13 cellular contexts compared by ENCODE assay signal in the genomic region with DNA sequence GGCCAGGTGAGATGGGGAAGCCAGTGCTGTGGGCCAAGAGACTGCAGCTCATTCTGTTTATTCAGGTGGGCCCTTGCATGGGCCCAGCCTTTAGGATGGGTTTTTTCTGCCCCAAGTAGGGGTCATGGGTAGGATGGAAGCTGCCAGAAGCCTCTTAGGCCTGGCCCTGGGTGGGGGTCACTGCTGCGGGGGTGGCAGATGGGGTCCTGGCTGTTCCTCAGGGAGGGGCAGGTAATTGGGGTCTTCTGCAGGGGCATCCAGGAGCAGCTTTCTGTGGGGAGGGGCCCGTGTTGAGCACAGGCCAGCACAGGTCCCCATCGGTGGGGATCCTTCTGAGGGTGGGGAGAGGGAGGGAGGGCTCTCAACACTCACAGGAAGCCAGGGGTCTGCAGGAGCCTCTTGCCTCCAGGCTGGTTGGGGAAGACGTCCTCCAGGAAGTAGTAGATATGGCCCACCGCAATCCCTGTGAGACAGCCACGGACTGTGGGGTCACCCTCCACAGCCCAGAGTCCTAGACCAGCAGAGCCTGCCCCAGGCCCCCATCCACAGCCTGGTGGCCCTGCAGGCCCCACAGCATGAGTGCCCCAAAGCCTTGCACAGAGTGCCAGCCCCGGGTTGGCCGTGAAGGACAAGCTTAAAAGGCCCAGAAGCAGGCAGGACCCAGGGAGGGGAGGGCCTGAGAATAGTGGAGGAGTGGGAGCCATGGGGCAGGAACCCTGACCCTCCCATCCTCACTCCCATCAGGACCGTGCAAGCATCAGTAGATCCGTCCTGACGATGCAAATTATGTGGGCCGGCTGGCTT. TPM values are rescaled to one million over a fixed set of nuclear protein-coding genes. Genes with fewer than 3 reads are reported as not detected.
DNase-seq lines count a peak whose midpoint lies in the region; ATAC-seq and TF ChIP-seq lines count a peak whose summit lies in the region.
"Had no signal": no experiment of that assay in that cellular context is flagged by ENCODE, and none has a peak within 500 bp of the region (broad histone marks: within the 10 kb centered on the region; RNA-seq: fewer than 3 reads in every experiment).

No MANE protein-coding gene starts in this region.

- H3K27me3 ChIP-seq in CD8-positive, alpha-beta T cell (ENCODE audit: insufficient read depth, low read length): no peaks in the 10 kb centered on the region
- H3K27me3 ChIP-seq in KMS-11 (ENCODE audit: insufficient read depth, low read depth) (no peaks in the 10 kb centered on the region), neural progenitor cell (peaks cover 10% of the 10 kb centered on the region)
- H3K27me3 ChIP-seq: adrenal gland had no signal

- H3F3A ChIP-seq in neural progenitor cell (ENCODE audit: low read depth): peaks cover 24% of the 10 kb centered on the region

- H3K9me3 ChIP-seq in CD8-positive, alpha-beta T cell (ENCODE audit: low read length): no peaks in the 10 kb centered on the region
- no peaks in the 10 kb centered on the region for H3K9me3 ChIP-seq in neural progenitor cell (ENCODE audit: low read depth)
- H3K9me3 ChIP-seq: adrenal gland had no signal

- BruUV-seq in MCF 10A (replicated peaks; lab: Mats Ljungman, UMichigan): no TSS peak

- no peak for TF ChIP-seq CTCF in CD8-positive, alpha-beta T cell (IDR thresholded peaks at IDR 0.05)
- TF ChIP-seq CTCF in KMS-11 (conservative IDR thresholded peaks at IDR 0.05; ENCODE audit: low read depth, low read length): no peak
- no peak for TF ChIP-seq CTCF in chondrocyte (IDR thresholded peaks at IDR 0.05)
- no peak for TF ChIP-seq CTCF in neural progenitor cell (IDR thresholded peaks at IDR 0.05)
- no peak for TF ChIP-seq CTCF in osteocyte (IDR thresholded peaks at IDR 0.05)
- no peak for TF ChIP-seq CTCF in MCF 10A (IDR thresholded peaks at IDR 0.05; ENCODE audit: unreplicated experiment)

- peaks cover 24% of the 10 kb centered on the region for H3K36me3 Mint-ChIP-seq in CD8-positive, alpha-beta T cell
- H3K36me3 Mint-ChIP-seq in chondrocyte (ENCODE audit: low read depth): peaks cover 8% of the 10 kb centered on the region
- H3K36me3 Mint-ChIP-seq in neural progenitor cell: peaks cover 7% of the 10 kb centered on the region
- peaks cover 7% of the 10 kb centered on the region for H3K36me3 Mint-ChIP-seq in osteocyte (ENCODE audit: unreplicated experiment)
- peaks cover 34% of the 10 kb centered on the region for H3K36me3 Mint-ChIP-seq in MCF 10A (ENCODE audit: insufficient read depth, unreplicated experiment)

- no peak for DNase-seq in CD8-positive, alpha-beta T cell
- DNase-seq in chondrocyte (ENCODE audit: low spot score) (peak; percentile 74), neural progenitor cell (ENCODE audit: low spot score) (no peak), HPDE6-E6E7 (ENCODE audit: extremely low spot score) (no peak), osteocyte (ENCODE audit: extremely low spot score, unreplicated experiment) (no peak), MCF 10A (ENCODE audit: unreplicated experiment) (no peak)
- DNase-seq: activated CD4-positive, alpha-beta T cell treated with anti-CD3 and anti-CD28 coated beads for 4 hours; NCI-H1694 treated with DMSO at 0.1 percent for 48 hours; NCI-H69; stimulated activated CD4-positive, alpha-beta T cell treated with anti-CD3 and anti-CD28 coated beads, Interleukin-2, amount 100 ng/mL, for 48 hours had no signal

- H2AFZ ChIP-seq in KMS-11 (ENCODE audit: low read depth) (no peak overlapping the region), neural progenitor cell (replicated peaks) (no peak overlapping the region)

- peaks cover 4% of the 10 kb centered on the region for H3K36me3 ChIP-seq in CD8-positive, alpha-beta T cell (ENCODE audit: insufficient read depth, low read length)
- H3K36me3 ChIP-seq in KMS-11 (ENCODE audit: insufficient read depth) (no peaks in the 10 kb centered on the region), neural progenitor cell (no peaks in the 10 kb centered on the region)

- H3K27ac ChIP-seq in CD8-positive, alpha-beta T cell (ENCODE audit: low read depth, low read length): no peak overlapping the region
- H3K27ac ChIP-seq in KMS-11: peak overlapping the region; percentile 73
- no peak overlapping the region for H3K27ac ChIP-seq in neural progenitor cell

- peaks cover 7% of the 10 kb centered on the region for H3K4me1 ChIP-seq in CD8-positive, alpha-beta T cell (ENCODE audit: insufficient read depth, low read length)
- H3K4me1 ChIP-seq in KMS-11 (ENCODE audit: low read depth, poor library complexity, severe bottlenecking) (peaks cover 47% of the 10 kb centered on the region), neural progenitor cell (peaks cover 15% of the 10 kb centered on the region)

- H3K4me3 Mint-ChIP-seq in CD8-positive, alpha-beta T cell: peak overlapping the region; percentile 56
- H3K4me3 Mint-ChIP-seq in chondrocyte (ENCODE audit: unreplicated experiment) (no peak overlapping the region), neural progenitor cell (peak overlapping the region; percentile 94), osteocyte (ENCODE audit: unreplicated experiment) (no peak overlapping the region), MCF 10A (ENCODE audit: unreplicated experiment) (no peak overlapping the region)

- intact Hi-C loops in CD8-positive, alpha-beta T cell (cut with DNase I, micrococcal nuclease): loop anchor here in 1 of 2 experiments (5.0 kb wide), 1 partner anchor 140 kb away; no protein-coding TSS in a partner anchor
- intact Hi-C loops in MCF 10A (cut with micrococcal nuclease): no loop called here

- CTCF ChIA-PET in CD8-positive, alpha-beta T cell (lab: Charles Lee): interaction anchor here (1.4 to 1.9 kb wide), 2 partner anchors 12 to 57 kb away, joined by 3 to 8 read pairs; a partner anchor contains a TSS
- CTCF ChIA-PET in MCF 10A (lab: Yijun Ruan, JAX): interaction anchor here (0.8 to 0.9 kb wide), 2 partner anchors 9 to 13 kb away, joined by 3 read pairs; no protein-coding TSS in a partner anchor

- peak overlapping the region; percentile 85; the same call in 1 of the 2 replicates for H3K9ac ChIP-seq in KMS-11
- no peak overlapping the region for H3K9ac ChIP-seq in neural progenitor cell

- H4K20me1 ChIP-seq in KMS-11 (ENCODE audit: insufficient read depth): no peaks in the 10 kb centered on the region
- peaks cover 39% of the 10 kb centered on the region for H4K20me1 ChIP-seq in neural progenitor cell (ENCODE audit: low read depth)

- H3K79me2 ChIP-seq in KMS-11 (ENCODE audit: insufficient read depth, low read depth): peaks cover 29% of the 10 kb centered on the region
- no peaks in the 10 kb centered on the region for H3K79me2 ChIP-seq in neural progenitor cell (ENCODE audit: low read depth)

- POLR2A ChIA-PET in CD8-positive, alpha-beta T cell (lab: Charles Lee): interaction anchor here (1.2 kb wide), 1 partner anchor 13 kb away, joined by 3 read pairs; no protein-coding TSS in a partner anchor
- POLR2A ChIA-PET in MCF 10A (lab: Yijun Ruan, JAX): no interaction called here

- H3K4me1 Mint-ChIP-seq in CD8-positive, alpha-beta T cell (ENCODE audit: low read depth): peaks cover 20% of the 10 kb centered on the region
- H3K4me1 Mint-ChIP-seq in chondrocyte (ENCODE audit: low read depth): peaks cover 43% of the 10 kb centered on the region
- peaks cover 35% of the 10 kb centered on the region for H3K4me1 Mint-ChIP-seq in neural progenitor cell
- peaks cover 20% of the 10 kb centered on the region for H3K4me1 Mint-ChIP-seq in osteocyte (ENCODE audit: unreplicated experiment)
- H3K4me1 Mint-ChIP-seq in MCF 10A (ENCODE audit: insufficient read depth, unreplicated experiment): peaks cover 5% of the 10 kb centered on the region

- H3K27me3 Mint-ChIP-seq in CD8-positive, alpha-beta T cell (ENCODE audit: low read depth): no peaks in the 10 kb centered on the region
- H3K27me3 Mint-ChIP-seq in chondrocyte (ENCODE audit: low read depth) (no peaks in the 10 kb centered on the region), neural progenitor cell (ENCODE audit: insufficient read depth, low read depth) (peaks cover 12% of the 10 kb centered on the region), osteocyte (ENCODE audit: unreplicated experiment) (no peaks in the 10 kb centered on the region), MCF 10A (ENCODE audit: insufficient read depth, unreplicated experiment) (no peaks in the 10 kb centered on the region)

- H3K4me2 ChIP-seq in KMS-11 (peak overlapping the region; percentile 76), neural progenitor cell (peak overlapping the region; percentile 80)

- H3K9me3 Mint-ChIP-seq in CD8-positive, alpha-beta T cell: no peaks in the 10 kb centered on the region
- H3K9me3 Mint-ChIP-seq in chondrocyte (ENCODE audit: low read depth): no peaks in the 10 kb centered on the region
- H3K9me3 Mint-ChIP-seq in neural progenitor cell: no peaks in the 10 kb centered on the region
- no peaks in the 10 kb centered on the region for H3K9me3 Mint-ChIP-seq in osteocyte (ENCODE audit: unreplicated experiment)
- H3K9me3 Mint-ChIP-seq in MCF 10A (ENCODE audit: unreplicated experiment): no peaks in the 10 kb centered on the region

- H3K4me3 ChIP-seq in CD8-positive, alpha-beta T cell (ENCODE audit: low read depth, low read length): no peak overlapping the region
- no peak overlapping the region for H3K4me3 ChIP-seq in KMS-11 (IDR thresholded peaks at IDR 0.05; ENCODE audit: insufficient read depth, low read depth, low read length)
- no peak overlapping the region for H3K4me3 ChIP-seq in neural progenitor cell
- H3K4me3 ChIP-seq: adrenal gland had no signal

- H3K27ac Mint-ChIP-seq in CD8-positive, alpha-beta T cell: no peak overlapping the region
- H3K27ac Mint-ChIP-seq in chondrocyte (ENCODE audit: unreplicated experiment): no peak overlapping the region
- no peak overlapping the region for H3K27ac Mint-ChIP-seq in neural progenitor cell
- no peak overlapping the region for H3K27ac Mint-ChIP-seq in osteocyte (ENCODE audit: unreplicated experiment)
- no peak overlapping the region for H3K27ac Mint-ChIP-seq in MCF 10A (ENCODE audit: low read depth, unreplicated experiment)

- no peak for ATAC-seq in CD8-positive, alpha-beta T cell
- ATAC-seq in HG02798 (IDR thresholded peaks at IDR 0.05; ENCODE audit: poor library complexity, unreplicated experiment): no peak

RNA-seq across cellular contexts. Expression of a gene that starts 1.9 kb away (rescaled TPM):
- under 1 TPM; 0.81 to 0.92 TPM for total RNA-seq in CD8-positive, alpha-beta T cell
- total RNA-seq in chondrocyte (1.3 to 4.6 TPM (median 2.0 TPM) in 3 replicates), neural progenitor cell (ENCODE audit: low replicate concordance) (1.1 and 7.7 TPM in 2 replicates), osteocyte (0.52 and 0.56 TPM in 2 replicates), MCF 10A (2022) (not detected in 2 replicates)

RNA-seq across cellular contexts. Expression of a gene that starts 20.8 kb away (rescaled TPM):
- 10 to 100 TPM; 12.7 to 14.3 TPM for total RNA-seq in CD8-positive, alpha-beta T cell
- total RNA-seq in chondrocyte: 14.5 to 14.9 TPM (median 14.8 TPM) in 3 replicates
- 3.8 and 12.1 TPM in 2 replicates for total RNA-seq in neural progenitor cell (ENCODE audit: low replicate concordance)
- 19.0 and 22.6 TPM in 2 replicates for total RNA-seq in osteocyte
- total RNA-seq in MCF 10A (2022): 9.6 and 11.3 TPM in 2 replicates

RNA-seq across cellular contexts. Expression of a gene that starts 50.1 kb away (rescaled TPM):
- 10 to 100 TPM; 47.1 to 51.7 TPM for total RNA-seq in CD8-positive, alpha-beta T cell
- total RNA-seq in chondrocyte (102 to 133 TPM (median 114 TPM) in 3 replicates), neural progenitor cell (ENCODE audit: low replicate concordance) (151 and 170 TPM in 2 replicates), osteocyte (126 and 127 TPM in 2 replicates), MCF 10A (2022) (83.7 and 115 TPM in 2 replicates)

RNA-seq across cellular contexts. Expression of a gene that starts 57.3 kb away (rescaled TPM):
- total RNA-seq in CD8-positive, alpha-beta T cell: 100 to 1,000 TPM; 181 to 191 TPM
- total RNA-seq in chondrocyte (466 to 518 TPM (median 502 TPM) in 3 replicates), neural progenitor cell (ENCODE audit: low replicate concordance) (132 and 552 TPM in 2 replicates), osteocyte (354 and 363 TPM in 2 replicates), MCF 10A (2022) (1,031 and 1,126 TPM in 2 replicates)

Comparison
In these comparisons a context has a peak if more than half of its experiments do, and no peak if none do; other contexts are left out.
1. H3K4me3 Mint-ChIP-seq: peak in CD8-positive, alpha-beta T cell (single experiment) and neural progenitor cell (single experiment); none in chondrocyte (single experiment), osteocyte (single experiment) and MCF 10A (single experiment).